Comparison of ENCODE assay signal across 11 cellular contexts in the genomic region with DNA sequence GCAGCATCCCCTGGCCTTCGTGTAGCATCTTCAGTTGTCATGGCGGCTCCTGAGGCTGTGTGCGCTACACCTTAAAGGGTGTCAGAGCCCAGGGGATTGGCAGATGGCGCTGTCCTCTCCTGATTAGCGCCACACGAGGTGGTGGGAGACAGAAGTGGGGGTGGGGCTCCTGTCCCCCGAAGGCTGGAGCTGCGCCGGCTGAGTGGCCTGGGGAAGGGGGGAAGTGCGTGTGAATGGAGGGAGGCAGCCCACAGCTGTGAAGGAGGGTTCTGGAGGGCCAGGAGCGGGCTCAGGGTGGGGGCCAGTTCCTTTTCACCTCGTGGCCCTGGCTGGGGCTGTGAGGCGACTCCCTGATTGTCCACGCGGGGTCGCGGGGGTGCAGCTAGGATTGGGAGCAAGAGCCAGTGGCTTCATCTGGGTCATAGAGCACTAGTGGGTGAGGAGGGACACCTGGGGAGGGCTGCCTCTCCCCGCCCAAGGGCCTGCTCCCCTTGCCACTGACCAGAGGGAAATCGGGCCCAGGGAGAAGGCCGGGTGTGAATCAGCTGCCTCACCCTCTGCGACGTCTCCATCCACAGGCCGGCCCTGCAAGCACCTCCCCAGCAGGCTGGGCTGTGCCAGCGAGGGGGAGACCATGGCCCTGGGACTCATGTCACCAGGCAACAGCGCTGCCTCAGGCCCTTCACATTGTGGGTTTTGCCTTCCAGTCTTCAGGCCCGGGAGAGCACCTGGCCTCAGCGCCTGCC. TPM values are rescaled to one million over a fixed set of nuclear protein-coding genes. Genes with fewer than 3 reads are reported as not detected.
A peak's percentile ranks its signal among the peaks of the same experiment; 100 is the strongest.
DNase-seq lines count a peak whose midpoint lies in the region; ATAC-seq and TF ChIP-seq lines count a peak whose summit lies in the region.
"Had no signal": no experiment of that assay in that cellular context is flagged by ENCODE, and none has a peak within 500 bp of the region (broad histone marks: within the 10 kb centered on the region; RNA-seq: fewer than 3 reads in every experiment).

No MANE protein-coding gene starts in this region.

- no peaks in the 10 kb centered on the region for H3K9me2 ChIP-seq in HCT116 (ENCODE audit: insufficient read depth)

- H3K27ac ChIP-seq in BLaER1 treated with 17β-estradiol and CSF1 and Interleukin-3, amounts not matched to agents 10 nM and 100 nM: peak overlapping the region in 6 of 11 experiments; percentile 11 to 63 (median 50); a peak in 10 of 22 replicates
- H3K27ac ChIP-seq in HCT116 (ENCODE audit: low read depth, low read length) (no peak overlapping the region; the same call in 1 of the 2 replicates), foreskin keratinocyte (no peak overlapping the region)

- TF ChIP-seq CTCF in HCT116 (IDR thresholded peaks at IDR 0.05 in 2 of 3, conservative IDR thresholded peaks at IDR 0.05 in 1 of 3; ENCODE audit: borderline replicate concordance in 1 of 3, insufficient read depth in 1 of 3, low read depth in 2 of 3, low read length in 2 of 3): peak in 1 of 3 experiments; percentile 12; a peak in 1 of 6 replicates
- peak; percentile 11 for TF ChIP-seq CTCF in foreskin keratinocyte (conservative IDR thresholded peaks at IDR 0.05)

- TF ChIP-seq POLR2A in HCT116 (IDR thresholded peaks at IDR 0.05; ENCODE audit: borderline replicate concordance, extremely low read depth, insufficient read depth, insufficient read length): no peak

- H3K27me3 ChIP-seq in BLaER1 treated with 17β-estradiol and CSF1 and Interleukin-3, amounts not matched to agents 10 nM and 100 nM: peaks cover 0 to 37% (median 0%) of the 10 kb centered on the region in 11 experiments; a peak in 5 of 22 replicates
- H3K27me3 ChIP-seq in HCT116 (ENCODE audit: insufficient read depth, low read length): no peaks in the 10 kb centered on the region
- no peaks in the 10 kb centered on the region for H3K27me3 ChIP-seq in foreskin keratinocyte
- H3K27me3 ChIP-seq: dorsolateral prefrontal cortex had no signal

- no peak for DNase-seq in HCT116 (ENCODE audit: low read depth, low spot score)
- DNase-seq in NCI-H774 (lab: John Stamatoyannopoulos, UW): peak; percentile 37
- DNase-seq in foreskin keratinocyte: no peak
- no peak for DNase-seq in activated CD4-positive, CD25-positive, alpha-beta regulatory T cell (lab: John Stamatoyannopoulos, UW)
- DNase-seq in GM19238 (ENCODE audit: insufficient read length, low spot score): no peak
- DNase-seq: activated T-cell treated with anti-CD3 and anti-CD28 coated beads for 4 hours, dorsolateral prefrontal cortex, NCI-H2029 had no signal

- peaks cover 63 to 100% (median 99%) of the 10 kb centered on the region in 10 experiments for H3K4me1 ChIP-seq in BLaER1 treated with 17β-estradiol and CSF1 and Interleukin-3, amounts not matched to agents 10 nM and 100 nM
- H3K4me1 ChIP-seq in HCT116 (ENCODE audit: control insufficient read depth in 1 of 2, insufficient read depth in 2 of 2, low read length in 2 of 2) (peaks cover 7 to 9% of the 10 kb centered on the region in 2 experiments; a peak in 3 of 4 replicates), foreskin keratinocyte (peaks cover 8% of the 10 kb centered on the region)

- CTCF ChIA-PET in HCT116 (lab: Charles Lee): no interaction called here

- intact Hi-C loops in HCT116 (cut with micrococcal nuclease): no loop called here

- peak overlapping the region in 6 of 11 experiments; percentile 13 to 67 (median 58); a peak in 10 of 22 replicates for H3K9ac ChIP-seq in BLaER1 treated with 17β-estradiol and CSF1 and Interleukin-3, amounts not matched to agents 10 nM and 100 nM
- H3K9ac ChIP-seq in HCT116 (ENCODE audit: low read length): no peak overlapping the region

- peak overlapping the region; percentile 38 to 99 (median 91) for H3K4me2 ChIP-seq in BLaER1 treated with 17β-estradiol and CSF1 and Interleukin-3, amounts not matched to agents 10 nM and 100 nM
- no peak overlapping the region for H3K4me2 ChIP-seq in HCT116 (ENCODE audit: low read length)

- POLR2A ChIA-PET in HCT116 (lab: Charles Lee): no interaction called here

- H3K79me2 ChIP-seq in HCT116 (ENCODE audit: insufficient read depth, low read length): peaks cover 20% of the 10 kb centered on the region

- H3K36me3 ChIP-seq in BLaER1 treated with 17β-estradiol and CSF1 and Interleukin-3, amounts not matched to agents 10 nM and 100 nM: peaks cover 0 to 18% (median 0%) of the 10 kb centered on the region in 11 experiments; a peak in 4 of 22 replicates
- no peaks in the 10 kb centered on the region for H3K36me3 ChIP-seq in HCT116 (ENCODE audit: control insufficient read depth in 1 of 2, insufficient read depth in 2 of 2, low read length in 2 of 2)

- RAD21 ChIA-PET in HCT116 (lab: Charles Lee; ENCODE audit: low non-redundant PET in 1 of 2, low total read pairs in 2 of 2, uncharacterized antibody in 2 of 2, unreplicated experiment in 2 of 2): no interaction called here

- H3K4me3 ChIP-seq in BLaER1 treated with 17β-estradiol and CSF1 and Interleukin-3, amounts not matched to agents 10 nM and 100 nM: peak overlapping the region in 1 of 10 experiments; percentile 26; a peak in 3 of 20 replicates
- H3K4me3 ChIP-seq in HCT116 (replicated peaks in 1 of 2; ENCODE audit: low read depth in 1 of 2, low read length in 2 of 2): no peak overlapping the region
- H3K4me3 ChIP-seq: dorsolateral prefrontal cortex had no signal

- BruUV-seq in HCT116 (replicated peaks; lab: Mats Ljungman, UMichigan): no TSS peak

- no peak for TF ChIP-seq RAD21 in HCT116 (IDR thresholded peaks at IDR 0.05; ENCODE audit: low read depth)

- H2AFZ ChIP-seq in HCT116 (ENCODE audit: low read depth, low read length, poor library complexity, severe bottlenecking): no peak overlapping the region

- H4K20me1 ChIP-seq in BLaER1 treated with 17β-estradiol and CSF1 and Interleukin-3, amounts not matched to agents 10 nM and 100 nM: peaks cover 23 to 100% (median 98%) of the 10 kb centered on the region in 11 experiments; a peak in 20 of 22 replicates
- no peaks in the 10 kb centered on the region for H4K20me1 ChIP-seq in HCT116 (ENCODE audit: insufficient read depth)

- peak; percentile 63 for ATAC-seq in HCT116
- no peak for ATAC-seq in foreskin keratinocyte
- ATAC-seq in HG03439 (IDR thresholded peaks at IDR 0.05; ENCODE audit: unreplicated experiment): no peak
- ATAC-seq in GM21367 (IDR thresholded peaks at IDR 0.05; ENCODE audit: unreplicated experiment): no peak

- no peaks in the 10 kb centered on the region for H3K9me3 ChIP-seq in BLaER1 treated with 17β-estradiol and CSF1 and Interleukin-3, amounts not matched to agents 10 nM and 100 nM (replicated peaks in 1 of 11)
- H3K9me3 ChIP-seq in HCT116 (ENCODE audit: control insufficient read depth in 1 of 2, insufficient read depth in 1 of 2, low read depth in 1 of 2, low read length in 2 of 2): no peaks in the 10 kb centered on the region

TF ChIP-seq in HCT116, 20 proteins besides CTCF, POLR2A, EP300 and RAD21 (continues in another document):
- TF ChIP-seq MAX (IDR thresholded peaks at IDR 0.05): no peak
- TF ChIP-seq ZFX (IDR thresholded peaks at IDR 0.05): no peak
- TF ChIP-seq CEBPB (IDR thresholded peaks at IDR 0.05; ENCODE audit: low read depth): no peak
- TF ChIP-seq JUND (IDR thresholded peaks at IDR 0.05): no peak
- TF ChIP-seq FOSL1 (IDR thresholded peaks at IDR 0.05; ENCODE audit: low read depth): no peak
- TF ChIP-seq ELF1 (IDR thresholded peaks at IDR 0.05; ENCODE audit: borderline replicate concordance, low read depth): no peak
- TF ChIP-seq POLR2AphosphoS5 (IDR thresholded peaks at IDR 0.05; ENCODE audit: low read depth, low read length): no peak
- TF ChIP-seq SRF (IDR thresholded peaks at IDR 0.05; ENCODE audit: low read depth): no peak
- TF ChIP-seq CBX3 (IDR thresholded peaks at IDR 0.05; ENCODE audit: low read depth): no peak
- TF ChIP-seq, protein P1, sequence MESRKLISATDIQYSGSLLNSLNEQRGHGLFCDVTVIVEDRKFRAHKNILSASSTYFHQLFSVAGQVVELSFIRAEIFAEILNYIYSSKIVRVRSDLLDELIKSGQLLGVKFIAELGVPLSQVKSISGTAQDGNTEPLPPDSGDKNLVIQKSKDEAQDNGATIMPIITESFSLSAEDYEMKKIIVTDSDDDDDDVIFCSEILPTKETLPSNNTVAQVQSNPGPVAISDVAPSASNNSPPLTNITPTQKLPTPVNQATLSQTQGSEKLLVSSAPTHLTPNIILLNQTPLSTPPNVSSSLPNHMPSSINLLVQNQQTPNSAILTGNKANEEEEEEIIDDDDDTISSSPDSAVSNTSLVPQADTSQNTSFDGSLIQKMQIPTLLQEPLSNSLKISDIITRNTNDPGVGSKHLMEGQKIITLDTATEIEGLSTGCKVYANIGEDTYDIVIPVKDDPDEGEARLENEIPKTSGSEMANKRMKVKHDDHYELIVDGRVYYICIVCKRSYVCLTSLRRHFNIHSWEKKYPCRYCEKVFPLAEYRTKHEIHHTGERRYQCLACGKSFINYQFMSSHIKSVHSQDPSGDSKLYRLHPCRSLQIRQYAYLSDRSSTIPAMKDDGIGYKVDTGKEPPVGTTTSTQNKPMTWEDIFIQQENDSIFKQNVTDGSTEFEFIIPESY (IDR thresholded peaks at IDR 0.05; ENCODE audit: extremely low read depth, insufficient replicate concordance, low read length): no peak
- TF ChIP-seq TCF7L2 (IDR thresholded peaks at IDR 0.05; ENCODE audit: borderline replicate concordance, extremely low read depth, insufficient read depth, insufficient read length): no peak
- no peak for TF ChIP-seq ATF3 (IDR thresholded peaks at IDR 0.05)

RNA-seq across cellular contexts. Expression of gene BAHCC1, which starts 14.1 kb away (rescaled TPM):
- total RNA-seq in HCT116 (2021; ENCODE audit: unreplicated experiment) (45.2 TPM), foreskin keratinocyte (4.4 and 5.6 TPM in 2 replicates)
- 16.1 and 18.2 TPM in 2 replicates for polyA plus RNA-seq in HCT116 (2012)
- polyA plus RNA-seq in foreskin keratinocyte: 1.7 and 2.2 TPM in 2 replicates

Comparison
In these comparisons a context has a peak if more than half of its experiments do, and no peak if none do; other contexts are left out.
1. H3K27ac ChIP-seq: peak in BLaER1 treated with 17β-estradiol and CSF1 and Interleukin-3, amounts not matched to agents 10 nM and 100 nM (6 of 11); none in HCT116 (single experiment) and foreskin keratinocyte (single experiment).